8 cellular contexts compared by ENCODE assay signal in genomic region chr17:48626202-48626469, GRCh38.
DNase-seq lines count a peak whose midpoint lies in the region; ATAC-seq and TF ChIP-seq lines count a peak whose summit lies in the region.

Gene HOXB9 (minus strand): TSS chr17:48626358. CDS start chr17:48626269, 89 bp downstream.

- H3K9me3 ChIP-seq in iPS-18c (ENCODE audit: control insufficient read depth, insufficient read depth, low read length): peaks cover 5% of the 10 kb centered on the region

- peak within 1 kb of the TSS; percentile 99 to 100 for H3K27ac Mint-ChIP-seq in stimulated activated naive CD8-positive, alpha-beta T cell treated with anti-CD3 and anti-CD28 coated beads, Interleukin-15, amount 100 ng/mL, for 72 hours

- H3K4me1 Mint-ChIP-seq in stimulated activated naive CD8-positive, alpha-beta T cell treated with anti-CD3 and anti-CD28 coated beads, Interleukin-15, amount 100 ng/mL, for 72 hours: peaks cover 20% of the 10 kb centered on the region

- no peak for ATAC-seq in stimulated activated naive CD8-positive, alpha-beta T cell treated with anti-CD3 and anti-CD28 coated beads, Interleukin-15, amount 100 ng/mL, for 72 hours
- no peak for ATAC-seq in HG02840 (IDR thresholded peaks at IDR 0.05; ENCODE audit: low FRiP score, unreplicated experiment)

- H3K27me3 Mint-ChIP-seq in stimulated activated naive CD8-positive, alpha-beta T cell treated with anti-CD3 and anti-CD28 coated beads, Interleukin-15, amount 100 ng/mL, for 72 hours: peaks cover 94% of the 10 kb centered on the region

- H3K4me3 ChIP-seq in WI38 (ENCODE audit: low read depth, low read length): peak within 1 kb of the TSS; percentile 43
- peak within 1 kb of the TSS; percentile 40 for H3K4me3 ChIP-seq in iPS-18c (ENCODE audit: insufficient read depth, low read depth, low read length)

- TF ChIP-seq CTCF in WI38 (IDR thresholded peaks at IDR 0.05; ENCODE audit: low read depth, low read length): no peak

- H3K4me3 Mint-ChIP-seq in stimulated activated naive CD8-positive, alpha-beta T cell treated with anti-CD3 and anti-CD28 coated beads, Interleukin-15, amount 100 ng/mL, for 72 hours: peak within 1 kb of the TSS; percentile 88 to 90

- no peaks in the 10 kb centered on the region for H3K9me3 Mint-ChIP-seq in stimulated activated naive CD8-positive, alpha-beta T cell treated with anti-CD3 and anti-CD28 coated beads, Interleukin-15, amount 100 ng/mL, for 72 hours

- DNase-seq in SHP77 treated with DMSO at 0.1 percent for 48 hours (lab: John Stamatoyannopoulos, UW) (peak; percentile 47), SHP77 (lab: John Stamatoyannopoulos, UW) (no peak), AG20443 (ENCODE audit: low spot score) (no peak), NCI-H187 (lab: John Stamatoyannopoulos, UW) (no peak)
- no peak for DNase-seq in stimulated activated naive CD8-positive, alpha-beta T cell treated with anti-CD3 and anti-CD28 coated beads, Interleukin-15, amount 100 ng/mL, for 72 hours
